ENCODE assay signal across 12 cellular contexts in genomic region chr1:3483380-3483779, GRCh38. TPM values are rescaled to one million over a fixed set of nuclear protein-coding genes. Genes with fewer than 3 reads are reported as not detected.
"Had no signal": no experiment of that assay in that cellular context is flagged by ENCODE, and none has a peak within 500 bp of the region (broad histone marks: within the 10 kb centered on the region; RNA-seq: fewer than 3 reads in every experiment).

No MANE protein-coding gene starts in this region.

- H3K4me1 ChIP-seq: gastrocnemius medialis, left lung, sigmoid colon, thyroid gland had no signal

- ATAC-seq: stimulated activated memory B cell treated with anti-CD40 and anti-IgM and Interleukin-4, amounts not matched to agents 10 μg/mL and 1 μg/mL and 100 μg/mL, for 72 hours had no signal

- H3K36me3 ChIP-seq: brain microvascular endothelial cell, gastrocnemius medialis, left lung, ovary, sigmoid colon, thyroid gland had no signal

- H3K27me3 ChIP-seq: brain microvascular endothelial cell, dorsolateral prefrontal cortex, ovary, thyroid gland had no signal

- H3K27ac ChIP-seq: brain microvascular endothelial cell, dorsolateral prefrontal cortex, gastrocnemius medialis, left lung, ovary, sigmoid colon, thyroid gland had no signal

- H3K9me3 ChIP-seq: gastrocnemius medialis, ovary, sigmoid colon, thyroid gland had no signal

- H3K4me3 ChIP-seq: dorsolateral prefrontal cortex, gastrocnemius medialis, left lung, ovary, sigmoid colon, thyroid gland had no signal

- DNase-seq: brain microvascular endothelial cell, gastrocnemius medialis, kidney, left lung, sigmoid colon had no signal

RNA-seq across cellular contexts. Expression of gene ARHGEF16, which starts 28.9 kb away (rescaled TPM):
- total RNA-seq: activated B cell treated with CpG ODN at 0.5 μM for 24 hours; activated CD4-positive, alpha-beta T cell treated with anti-CD3 and anti-CD28 coated beads, Interleukin-2, amount 10 ng/mL, durations not matched to agents 24 days and 14 days; activated CD8-positive, alpha-beta T cell treated with anti-CD3 and anti-CD28 coated beads for 36 hours had no signal
